ENCODE assay signal across 12 cellular contexts in the genomic region with DNA sequence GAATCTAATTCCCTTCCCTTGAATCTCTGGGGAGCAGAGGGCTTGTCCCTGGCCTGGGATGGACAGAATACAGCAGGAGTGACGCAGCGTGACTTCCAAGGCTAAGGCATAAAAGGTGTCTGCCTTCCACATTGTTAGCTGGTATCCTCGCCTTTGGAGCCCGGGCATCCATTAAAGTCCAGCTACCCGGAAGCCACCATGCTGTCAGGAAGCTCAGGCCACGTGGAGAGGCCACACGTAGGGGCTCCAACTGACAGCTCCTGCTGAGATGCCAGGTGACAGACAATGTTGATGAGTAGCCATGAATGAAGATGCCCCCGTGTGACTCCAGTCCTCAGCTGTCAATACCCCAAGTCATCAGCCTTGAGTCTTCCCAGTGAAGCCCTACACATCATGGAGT.
DNase-seq lines count a peak whose midpoint lies in the region; ATAC-seq and TF ChIP-seq lines count a peak whose summit lies in the region.
"Had no signal": no experiment of that assay in that cellular context is flagged by ENCODE, and none has a peak within 500 bp of the region (broad histone marks: within the 10 kb centered on the region; RNA-seq: fewer than 3 reads in every experiment).

No MANE protein-coding gene starts in this region.

- CTCF ChIA-PET in activated CD4-positive, alpha-beta memory T cell treated with anti-CD3 and anti-CD28 coated beads, Interleukin-2, amount 10 ng/mL, durations not matched to agents 7 days and 5 days (lab: Charles Lee), result no interaction called here
- CTCF ChIA-PET in activated CD4-positive, alpha-beta memory T cell treated with anti-CD3 and anti-CD28 coated beads for 36 hours (lab: Charles Lee), result no interaction called here

- TF ChIP-seq CTCF in osteocyte (IDR thresholded peaks at IDR 0.05), result no peak

- no peak for ATAC-seq in left lobe of liver
- ATAC-seq in HG02678 (IDR thresholded peaks at IDR 0.05; ENCODE audit: unreplicated experiment), result no peak
- ATAC-seq: CD8-positive, alpha-beta T cell had no signal

- no peak overlapping the region for H3K4me3 Mint-ChIP-seq in activated CD4-positive, alpha-beta memory T cell treated with anti-CD3 and anti-CD28 coated beads, Interleukin-2, amount 10 ng/mL, durations not matched to agents 7 days and 5 days
- H3K4me3 Mint-ChIP-seq in activated CD4-positive, alpha-beta memory T cell treated with anti-CD3 and anti-CD28 coated beads for 36 hours, result no peak overlapping the region
- H3K4me3 Mint-ChIP-seq in osteocyte (ENCODE audit: unreplicated experiment), result no peak overlapping the region
- H3K4me3 Mint-ChIP-seq: CD14-positive monocyte; CD8-positive, alpha-beta T cell had no signal

- intact Hi-C loops in activated CD4-positive, alpha-beta memory T cell treated with anti-CD3 and anti-CD28 coated beads for 36 hours (cut with micrococcal nuclease), result no loop called here

- no peaks in the 10 kb centered on the region for H3K36me3 Mint-ChIP-seq in activated CD4-positive, alpha-beta memory T cell treated with anti-CD3 and anti-CD28 coated beads, Interleukin-2, amount 10 ng/mL, durations not matched to agents 7 days and 5 days (ENCODE audit: low read depth)
- H3K36me3 Mint-ChIP-seq in activated CD4-positive, alpha-beta memory T cell treated with anti-CD3 and anti-CD28 coated beads for 36 hours, result no peaks in the 10 kb centered on the region
- no peaks in the 10 kb centered on the region for H3K36me3 Mint-ChIP-seq in osteocyte (ENCODE audit: unreplicated experiment)
- H3K36me3 Mint-ChIP-seq: CD8-positive, alpha-beta T cell had no signal

- peaks cover 5% of the 10 kb centered on the region for H3K27me3 Mint-ChIP-seq in activated CD4-positive, alpha-beta memory T cell treated with anti-CD3 and anti-CD28 coated beads, Interleukin-2, amount 10 ng/mL, durations not matched to agents 7 days and 5 days
- H3K27me3 Mint-ChIP-seq in activated CD4-positive, alpha-beta memory T cell treated with anti-CD3 and anti-CD28 coated beads for 36 hours, result peaks cover 2% of the 10 kb centered on the region
- H3K27me3 Mint-ChIP-seq in osteocyte (ENCODE audit: unreplicated experiment), result no peaks in the 10 kb centered on the region

- H3K27ac Mint-ChIP-seq in activated CD4-positive, alpha-beta memory T cell treated with anti-CD3 and anti-CD28 coated beads, Interleukin-2, amount 10 ng/mL, durations not matched to agents 7 days and 5 days, result no peak overlapping the region
- no peak overlapping the region for H3K27ac Mint-ChIP-seq in activated CD4-positive, alpha-beta memory T cell treated with anti-CD3 and anti-CD28 coated beads for 36 hours
- H3K27ac Mint-ChIP-seq in osteocyte (ENCODE audit: unreplicated experiment), result no peak overlapping the region
- H3K27ac Mint-ChIP-seq: CD8-positive, alpha-beta T cell had no signal

- H3K4me1 Mint-ChIP-seq in activated CD4-positive, alpha-beta memory T cell treated with anti-CD3 and anti-CD28 coated beads, Interleukin-2, amount 10 ng/mL, durations not matched to agents 7 days and 5 days, result peaks cover 2% of the 10 kb centered on the region
- H3K4me1 Mint-ChIP-seq in activated CD4-positive, alpha-beta memory T cell treated with anti-CD3 and anti-CD28 coated beads for 36 hours (ENCODE audit: low read depth), result no peaks in the 10 kb centered on the region
- H3K4me1 Mint-ChIP-seq in osteocyte (ENCODE audit: unreplicated experiment), result peaks cover 50% of the 10 kb centered on the region

- DNase-seq in activated CD4-positive, alpha-beta memory T cell treated with anti-CD3 and anti-CD28 coated beads, Interleukin-2, amount 10 ng/mL, durations not matched to agents 7 days and 5 days, result peak; percentile 13
- DNase-seq in activated CD4-positive, alpha-beta memory T cell treated with anti-CD3 and anti-CD28 coated beads for 36 hours, result no peak
- DNase-seq in left lobe of liver (ENCODE audit: low spot score) (peak; percentile 30), osteocyte (ENCODE audit: extremely low spot score, unreplicated experiment) (peak; percentile 57), NCI-H748 treated with DMSO at 0.1 percent for 48 hours (lab: John Stamatoyannopoulos, UW) (no peak), inferior parietal cortex (ENCODE audit: extremely low spot score) (no peak)
- DNase-seq: DMS53, GF-D8, IMR-90 had no signal

- no peaks in the 10 kb centered on the region for H3K9me3 Mint-ChIP-seq in activated CD4-positive, alpha-beta memory T cell treated with anti-CD3 and anti-CD28 coated beads, Interleukin-2, amount 10 ng/mL, durations not matched to agents 7 days and 5 days
- H3K9me3 Mint-ChIP-seq in activated CD4-positive, alpha-beta memory T cell treated with anti-CD3 and anti-CD28 coated beads for 36 hours, result peaks cover 4% of the 10 kb centered on the region
- H3K9me3 Mint-ChIP-seq in osteocyte (ENCODE audit: unreplicated experiment), result no peaks in the 10 kb centered on the region

- POLR2A ChIA-PET in activated CD4-positive, alpha-beta memory T cell treated with anti-CD3 and anti-CD28 coated beads, Interleukin-2, amount 10 ng/mL, durations not matched to agents 7 days and 5 days (lab: Charles Lee), result no interaction called here
- POLR2A ChIA-PET in activated CD4-positive, alpha-beta memory T cell treated with anti-CD3 and anti-CD28 coated beads for 36 hours (lab: Charles Lee), result no interaction called here

Comparison
In these comparisons a context has a peak if more than half of its experiments do, and no peak if none do; other contexts are left out.
1. DNase-seq: peak in activated CD4-positive, alpha-beta memory T cell treated with anti-CD3 and anti-CD28 coated beads, Interleukin-2, amount 10 ng/mL, durations not matched to agents 7 days and 5 days (single experiment), left lobe of liver (single experiment) and osteocyte (single experiment); none in activated CD4-positive, alpha-beta memory T cell treated with anti-CD3 and anti-CD28 coated beads for 36 hours (single experiment), NCI-H748 treated with DMSO at 0.1 percent for 48 hours (single experiment) and inferior parietal cortex (single experiment).